19 cellular contexts compared by ENCODE assay signal in the genomic region with DNA sequence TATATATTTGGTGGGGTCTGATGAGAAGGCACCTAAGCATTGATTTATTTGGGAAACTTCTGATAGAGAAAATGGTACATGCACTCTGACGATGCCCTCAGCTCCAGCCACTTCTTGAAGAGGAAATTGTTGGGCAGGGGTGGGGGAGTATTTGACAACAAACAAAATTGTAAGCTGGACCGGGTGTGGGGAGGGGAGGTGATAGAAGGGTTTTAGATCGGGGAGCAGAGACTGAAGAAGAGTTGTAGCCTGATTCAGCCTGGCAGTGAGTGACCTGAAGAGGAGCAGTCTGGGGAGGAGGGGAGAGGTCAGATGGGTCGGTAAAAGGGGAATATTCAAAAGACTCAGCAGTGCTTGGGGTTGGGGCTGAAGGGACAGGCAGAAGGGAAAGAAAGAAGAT.
A peak's percentile ranks its signal among the peaks of the same experiment; 100 is the strongest.
DNase-seq lines count a peak whose midpoint lies in the region; ATAC-seq, FAIRE-seq and TF ChIP-seq lines count a peak whose summit lies in the region.
"Had no signal": no experiment of that assay in that cellular context is flagged by ENCODE, and none has a peak within 500 bp of the region (broad histone marks: within the 10 kb centered on the region; RNA-seq: fewer than 3 reads in every experiment).

No MANE protein-coding gene starts in this region.

- no peaks in the 10 kb centered on the region for H3K9me2 ChIP-seq in HCT116 (ENCODE audit: insufficient read depth)
- H3K9me2 ChIP-seq in Karpas-422 (replicated peaks; ENCODE audit: insufficient read depth, low read length) = no peaks in the 10 kb centered on the region

- H2AFZ ChIP-seq in HCT116 (ENCODE audit: low read depth, low read length, poor library complexity, severe bottlenecking) (no peak overlapping the region), Karpas-422 (ENCODE audit: low read length) (no peak overlapping the region)
- H2AFZ ChIP-seq: GM23248 had no signal

- DNase-seq in HCT116 (ENCODE audit: low read depth, low spot score) = no peak
- peak; percentile 9 for DNase-seq in RCC 7860 (ENCODE audit: low spot score)
- DNase-seq in esophagus muscularis mucosa (ENCODE audit: extremely low spot score) = peak; percentile 80
- peak; percentile 16 for DNase-seq in omental fat pad (ENCODE audit: low spot score)
- DNase-seq in Karpas-422 = no peak
- DNase-seq in AG20443 (ENCODE audit: low spot score) = no peak
- DNase-seq: AML-193; CD4-positive, alpha-beta memory T cell; DMS153; DMS79 treated with DMSO at 0.1 percent for 48 hours; GF-D8; GM23248 had no signal

- H3K36me3 ChIP-seq in HCT116 (ENCODE audit: control insufficient read depth in 1 of 2, insufficient read depth in 2 of 2, low read length in 2 of 2) = no peaks in the 10 kb centered on the region
- no peaks in the 10 kb centered on the region for H3K36me3 ChIP-seq in esophagus muscularis mucosa
- H3K36me3 ChIP-seq in Karpas-422 (ENCODE audit: insufficient read depth, low read length) = no peaks in the 10 kb centered on the region
- H3K36me3 ChIP-seq: HAP-1 had no signal

- intact Hi-C loops in HCT116 (cut with micrococcal nuclease) = no loop called here
- intact Hi-C loops in esophagus muscularis mucosa (cut with DNase I) = loop anchor here (10.0 kb wide), 1 partner anchor 69 kb away; no protein-coding TSS in a partner anchor

- WGBS in esophagus muscularis mucosa = 59% methylated on average over 4 of the region's 4 CpGs

- H3K79me2 ChIP-seq in HCT116 (ENCODE audit: insufficient read depth, low read length) (no peaks in the 10 kb centered on the region), Karpas-422 (ENCODE audit: low read length) (no peaks in the 10 kb centered on the region)

- no peak for TF ChIP-seq EP300 in esophagus muscularis mucosa (IDR thresholded peaks at IDR 0.05)

- TF ChIP-seq POLR2A in HCT116 (IDR thresholded peaks at IDR 0.05; ENCODE audit: borderline replicate concordance, extremely low read depth, insufficient read depth, insufficient read length) (no peak), esophagus muscularis mucosa (IDR thresholded peaks at IDR 0.05; ENCODE audit: low read depth) (no peak)

- no peak overlapping the region for H3K4me3 ChIP-seq in HCT116 (replicated peaks in 1 of 2; ENCODE audit: low read depth in 1 of 2, low read length in 2 of 2)
- H3K4me3 ChIP-seq in esophagus muscularis mucosa = no peak overlapping the region
- no peak overlapping the region for H3K4me3 ChIP-seq in Karpas-422 (ENCODE audit: low read length)
- H3K4me3 ChIP-seq: GM23248, HAP-1 had no signal

- H3K4me1 ChIP-seq in HCT116 (ENCODE audit: control insufficient read depth in 1 of 2, insufficient read depth in 2 of 2, low read length in 2 of 2) (peaks cover 2 to 23% of the 10 kb centered on the region in 2 experiments; a peak in 2 of 4 replicates), esophagus muscularis mucosa (no peaks in the 10 kb centered on the region), Karpas-422 (ENCODE audit: low read length) (no peaks in the 10 kb centered on the region)
- H3K4me1 ChIP-seq: HAP-1 had no signal

- H3K27me3 ChIP-seq in HCT116 (ENCODE audit: insufficient read depth, low read length) (no peaks in the 10 kb centered on the region), esophagus muscularis mucosa (no peaks in the 10 kb centered on the region), Karpas-422 (ENCODE audit: low read length) (no peaks in the 10 kb centered on the region)

- H3K27ac ChIP-seq in HCT116 (ENCODE audit: low read depth, low read length) (no peak overlapping the region), esophagus muscularis mucosa (replicated peaks in 1 of 4) (no peak overlapping the region), Karpas-422 (ENCODE audit: low read length) (no peak overlapping the region)
- H3K27ac ChIP-seq: C4-2B, GM23248, HL-60 had no signal

- H3K4me2 ChIP-seq in HCT116 (ENCODE audit: low read length) (peak overlapping the region; percentile 62), Karpas-422 (ENCODE audit: low read depth, low read length, poor library complexity, severe bottlenecking) (no peak overlapping the region)

- H3K9ac ChIP-seq in HCT116 (ENCODE audit: low read length) = no peak overlapping the region
- H3K9ac ChIP-seq in Karpas-422 (ENCODE audit: low read length) = no peak overlapping the region
- H3K9ac ChIP-seq: GM23248 had no signal

- TF ChIP-seq CTCF in HCT116 (IDR thresholded peaks at IDR 0.05 in 2 of 3, conservative IDR thresholded peaks at IDR 0.05 in 1 of 3; ENCODE audit: borderline replicate concordance in 1 of 3, insufficient read depth in 1 of 3, low read depth in 2 of 3, low read length in 2 of 3) = no peak
- TF ChIP-seq CTCF in esophagus muscularis mucosa (IDR thresholded peaks at IDR 0.05) = no peak
- TF ChIP-seq CTCF in omental fat pad (IDR thresholded peaks at IDR 0.05) = no peak

- H3K9me3 ChIP-seq in HCT116 (ENCODE audit: control insufficient read depth in 1 of 2, insufficient read depth in 1 of 2, low read depth in 1 of 2, low read length in 2 of 2) (no peaks in the 10 kb centered on the region), esophagus muscularis mucosa (peaks cover 0 to 29% (median 9%) of the 10 kb centered on the region in 4 donors), Karpas-422 (ENCODE audit: low read length) (peaks cover under 1% of the 10 kb centered on the region; the same call in 1 of the 2 replicates)
- H3K9me3 ChIP-seq: HAP-1 had no signal

- no TSS peak for BruUV-seq in HCT116 (replicated peaks; lab: Mats Ljungman, UMichigan)

- CTCF ChIA-PET in HCT116 (lab: Charles Lee) = no interaction called here

- no peaks in the 10 kb centered on the region for H4K20me1 ChIP-seq in HCT116 (ENCODE audit: insufficient read depth)
- no peaks in the 10 kb centered on the region for H4K20me1 ChIP-seq in Karpas-422 (ENCODE audit: insufficient read depth, low read depth, low read length)

- RAD21 ChIA-PET in HCT116 (lab: Charles Lee; ENCODE audit: low non-redundant PET in 1 of 2, low total read pairs in 2 of 2, uncharacterized antibody in 2 of 2, unreplicated experiment in 2 of 2) = no interaction called here

- peak; percentile 32; the same call in 1 of the 2 replicates for ATAC-seq in HCT116
- no peak for ATAC-seq in omental fat pad (ENCODE audit: low FRiP score)
- ATAC-seq in HG02938 (IDR thresholded peaks at IDR 0.05; ENCODE audit: unreplicated experiment) = no peak
- ATAC-seq in GM18907 (IDR thresholded peaks at IDR 0.05; ENCODE audit: unreplicated experiment) = no peak

- POLR2A ChIA-PET in HCT116 (lab: Charles Lee) = no interaction called here

- FAIRE-seq in RCC 7860 (lab: Jason Lieb, UNC) = no peak
- FAIRE-seq: A204.1, GM19239 had no signal

- TF ChIP-seq RAD21 in HCT116 (IDR thresholded peaks at IDR 0.05; ENCODE audit: low read depth) = no peak

TF ChIP-seq in HCT116, 20 proteins besides CTCF, POLR2A, EP300 and RAD21:
- TF ChIP-seq, protein P1, sequence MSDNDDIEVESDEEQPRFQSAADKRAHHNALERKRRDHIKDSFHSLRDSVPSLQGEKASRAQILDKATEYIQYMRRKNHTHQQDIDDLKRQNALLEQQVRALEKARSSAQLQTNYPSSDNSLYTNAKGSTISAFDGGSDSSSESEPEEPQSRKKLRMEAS (IDR thresholded peaks at IDR 0.05) = no peak
- TF ChIP-seq SP1 (IDR thresholded peaks at IDR 0.05; ENCODE audit: low read depth) = peak; percentile 1; the same call in 1 of the 2 replicates

Comparison
In these comparisons a context has a peak if more than half of its experiments do, and no peak if none do; other contexts are left out.
1. DNase-seq: peak in RCC 7860 (single experiment), esophagus muscularis mucosa (single experiment) and omental fat pad (single experiment); none in HCT116 (single experiment), Karpas-422 (single experiment) and AG20443 (single experiment).